ENCODE assay signal across 30 cellular contexts in genomic region chr16:78596348-78596995, GRCh38.
"Had no signal": no experiment of that assay in that cellular context is flagged by ENCODE, and none has a peak within 500 bp of the region (broad histone marks: within the 10 kb centered on the region; RNA-seq: fewer than 3 reads in every experiment).

No MANE protein-coding gene starts in this region.

- DNase-seq: activated CD4-positive, alpha-beta memory T cell treated with anti-CD3 and anti-CD28 coated beads for 36 hours; activated CD4-positive, alpha-beta T cell treated with anti-CD3 and anti-CD28 coated beads for 36 hours; activated CD4-positive, alpha-beta T cell treated with anti-CD3 and anti-CD28 coated beads, Interleukin-2, amount 10 ng/mL, durations not matched to agents 24 days and 14 days; activated CD4-positive, CD25-positive, alpha-beta regulatory T cell; activated CD4-positive, CD25-positive, alpha-beta regulatory T cell treated with anti-CD3 and anti-CD28 coated beads, Interleukin-2, amount 50 U/mL, for 72 hours; activated CD8-positive, alpha-beta memory T cell treated with anti-CD3 and anti-CD28 coated beads, Interleukin-2, amount 10 ng/mL, durations not matched to agents 7 days and 5 days; activated CD8-positive, alpha-beta memory T cell treated with anti-CD3 and anti-CD28 coated beads, Interleukin-2, amount 50 U/mL, for 4 hours; activated CD8-positive, alpha-beta T cell treated with anti-CD3 and anti-CD28 coated beads, Interleukin-2, amount 10 ng/mL, durations not matched to agents 7 days and 5 days; activated gamma-delta T cell; activated naive CD4-positive, alpha-beta T cell; activated naive CD4-positive, alpha-beta T cell treated with anti-CD3 and anti-CD28 coated beads, Interleukin-2, amount 10 ng/mL, durations not matched to agents 7 days and 5 days; activated naive CD8-positive, alpha-beta T cell treated with anti-CD3 and anti-CD28 coated beads, Interleukin-2, amount 10 ng/mL, durations not matched to agents 7 days and 5 days; activated T-cell treated with anti-CD3 and anti-CD28 coated beads, Interleukin-2, amount 50 U/mL, for 1 hour; activated T-cell treated with anti-CD3 and anti-CD28 coated beads, Interleukin-2, amount 50 U/mL, for 48 hours; central memory CD4-positive, alpha-beta T cell; cerebellar nuclear complex; colonic mucosa; effector CD8-positive, alpha-beta T cell; esophagus squamous epithelium; foreskin melanocyte; SW 1271; T-cell; T-helper 2 cell had no signal

- H3K27ac Mint-ChIP-seq: activated CD4-positive, alpha-beta memory T cell treated with anti-CD3 and anti-CD28 coated beads for 36 hours; activated CD4-positive, alpha-beta T cell treated with anti-CD3 and anti-CD28 coated beads for 36 hours; activated CD4-positive, alpha-beta T cell treated with anti-CD3 and anti-CD28 coated beads, Interleukin-2, amount 10 ng/mL, durations not matched to agents 24 days and 14 days; activated CD8-positive, alpha-beta memory T cell treated with anti-CD3 and anti-CD28 coated beads, Interleukin-2, amount 10 ng/mL, durations not matched to agents 7 days and 5 days; activated CD8-positive, alpha-beta T cell treated with anti-CD3 and anti-CD28 coated beads, Interleukin-2, amount 10 ng/mL, durations not matched to agents 7 days and 5 days; activated naive CD4-positive, alpha-beta T cell treated with anti-CD3 and anti-CD28 coated beads, Interleukin-2, amount 10 ng/mL, durations not matched to agents 7 days and 5 days; activated naive CD4-positive, alpha-beta T cell treated with anti-CD3 and anti-CD28 coated beads, Interleukin-2, amount 50 U/mL, for 72 hours; activated naive CD8-positive, alpha-beta T cell treated with anti-CD3 and anti-CD28 coated beads, Interleukin-2, amount 10 ng/mL, durations not matched to agents 7 days and 5 days; brain; T-cell had no signal

- H3K9me3 ChIP-seq: ascending aorta, breast epithelium, colonic mucosa, esophagus squamous epithelium, gastroesophageal sphincter had no signal

- H3K27ac ChIP-seq: ascending aorta, breast epithelium, cardiac muscle cell, colonic mucosa, epithelial cell of prostate, esophagus squamous epithelium, gastroesophageal sphincter had no signal

- H3K27me3 ChIP-seq: ascending aorta, breast epithelium, cardiac muscle cell, colonic mucosa, esophagus squamous epithelium, gastroesophageal sphincter had no signal

- H3K36me3 ChIP-seq: ascending aorta, breast epithelium, cardiac muscle cell, colonic mucosa, esophagus squamous epithelium, gastroesophageal sphincter had no signal

- H3K36me3 Mint-ChIP-seq: activated CD4-positive, alpha-beta memory T cell treated with anti-CD3 and anti-CD28 coated beads for 36 hours; activated CD8-positive, alpha-beta memory T cell treated with anti-CD3 and anti-CD28 coated beads, Interleukin-2, amount 10 ng/mL, durations not matched to agents 7 days and 5 days; activated naive CD4-positive, alpha-beta T cell treated with anti-CD3 and anti-CD28 coated beads, Interleukin-2, amount 10 ng/mL, durations not matched to agents 7 days and 5 days; activated naive CD4-positive, alpha-beta T cell treated with anti-CD3 and anti-CD28 coated beads, Interleukin-2, amount 50 U/mL, for 72 hours; activated naive CD8-positive, alpha-beta T cell treated with anti-CD3 and anti-CD28 coated beads, Interleukin-2, amount 10 ng/mL, durations not matched to agents 7 days and 5 days; brain had no signal

- H3K4me1 ChIP-seq: ascending aorta, breast epithelium, colonic mucosa, esophagus squamous epithelium, gastroesophageal sphincter had no signal

- H3K4me3 Mint-ChIP-seq: activated CD4-positive, alpha-beta memory T cell treated with anti-CD3 and anti-CD28 coated beads for 36 hours; activated CD4-positive, alpha-beta T cell treated with anti-CD3 and anti-CD28 coated beads for 36 hours; activated CD4-positive, alpha-beta T cell treated with anti-CD3 and anti-CD28 coated beads, Interleukin-2, amount 10 ng/mL, durations not matched to agents 24 days and 14 days; activated CD8-positive, alpha-beta memory T cell treated with anti-CD3 and anti-CD28 coated beads, Interleukin-2, amount 10 ng/mL, durations not matched to agents 7 days and 5 days; activated CD8-positive, alpha-beta T cell treated with anti-CD3 and anti-CD28 coated beads, Interleukin-2, amount 10 ng/mL, durations not matched to agents 7 days and 5 days; activated naive CD4-positive, alpha-beta T cell treated with anti-CD3 and anti-CD28 coated beads, Interleukin-2, amount 10 ng/mL, durations not matched to agents 7 days and 5 days; activated naive CD8-positive, alpha-beta T cell treated with anti-CD3 and anti-CD28 coated beads, Interleukin-2, amount 10 ng/mL, durations not matched to agents 7 days and 5 days; T-cell had no signal

- H3K9me3 Mint-ChIP-seq: activated CD4-positive, alpha-beta memory T cell treated with anti-CD3 and anti-CD28 coated beads for 36 hours; activated CD4-positive, alpha-beta T cell treated with anti-CD3 and anti-CD28 coated beads, Interleukin-2, amount 10 ng/mL, durations not matched to agents 24 days and 14 days; activated naive CD4-positive, alpha-beta T cell treated with anti-CD3 and anti-CD28 coated beads, Interleukin-2, amount 10 ng/mL, durations not matched to agents 7 days and 5 days; activated naive CD4-positive, alpha-beta T cell treated with anti-CD3 and anti-CD28 coated beads, Interleukin-2, amount 50 U/mL, for 72 hours; T-cell had no signal

- H3K27me3 Mint-ChIP-seq: activated CD4-positive, alpha-beta memory T cell treated with anti-CD3 and anti-CD28 coated beads for 36 hours; activated CD4-positive, alpha-beta T cell treated with anti-CD3 and anti-CD28 coated beads for 36 hours; activated CD4-positive, alpha-beta T cell treated with anti-CD3 and anti-CD28 coated beads, Interleukin-2, amount 10 ng/mL, durations not matched to agents 24 days and 14 days; activated CD8-positive, alpha-beta memory T cell treated with anti-CD3 and anti-CD28 coated beads, Interleukin-2, amount 10 ng/mL, durations not matched to agents 7 days and 5 days; activated naive CD4-positive, alpha-beta T cell treated with anti-CD3 and anti-CD28 coated beads, Interleukin-2, amount 10 ng/mL, durations not matched to agents 7 days and 5 days; activated naive CD8-positive, alpha-beta T cell treated with anti-CD3 and anti-CD28 coated beads, Interleukin-2, amount 10 ng/mL, durations not matched to agents 7 days and 5 days; T-cell had no signal

- H3K4me1 Mint-ChIP-seq: activated CD4-positive, alpha-beta T cell treated with anti-CD3 and anti-CD28 coated beads for 36 hours; activated CD4-positive, alpha-beta T cell treated with anti-CD3 and anti-CD28 coated beads, Interleukin-2, amount 10 ng/mL, durations not matched to agents 24 days and 14 days; activated CD8-positive, alpha-beta memory T cell treated with anti-CD3 and anti-CD28 coated beads, Interleukin-2, amount 10 ng/mL, durations not matched to agents 7 days and 5 days; activated naive CD4-positive, alpha-beta T cell treated with anti-CD3 and anti-CD28 coated beads, Interleukin-2, amount 10 ng/mL, durations not matched to agents 7 days and 5 days; activated naive CD8-positive, alpha-beta T cell treated with anti-CD3 and anti-CD28 coated beads, Interleukin-2, amount 10 ng/mL, durations not matched to agents 7 days and 5 days; T-cell had no signal

- H3K4me3 ChIP-seq: ascending aorta, breast epithelium, cardiac muscle cell, colonic mucosa, esophagus squamous epithelium, gastroesophageal sphincter had no signal

- ATAC-seq: activated CD4-positive, alpha-beta T cell treated with anti-CD3 and anti-CD28 coated beads for 36 hours; activated CD8-positive, alpha-beta memory T cell treated with anti-CD3 and anti-CD28 coated beads, Interleukin-2, amount 10 ng/mL, durations not matched to agents 7 days and 5 days; activated CD8-positive, alpha-beta T cell treated with anti-CD3 and anti-CD28 coated beads, Interleukin-2, amount 10 ng/mL, durations not matched to agents 7 days and 5 days; activated naive CD4-positive, alpha-beta T cell treated with anti-CD3 and anti-CD28 coated beads, Interleukin-2, amount 50 U/mL, for 72 hours; gastroesophageal sphincter; T-cell had no signal
